Comparison of ENCODE assay signal across 1 cellular context in the genomic region with DNA sequence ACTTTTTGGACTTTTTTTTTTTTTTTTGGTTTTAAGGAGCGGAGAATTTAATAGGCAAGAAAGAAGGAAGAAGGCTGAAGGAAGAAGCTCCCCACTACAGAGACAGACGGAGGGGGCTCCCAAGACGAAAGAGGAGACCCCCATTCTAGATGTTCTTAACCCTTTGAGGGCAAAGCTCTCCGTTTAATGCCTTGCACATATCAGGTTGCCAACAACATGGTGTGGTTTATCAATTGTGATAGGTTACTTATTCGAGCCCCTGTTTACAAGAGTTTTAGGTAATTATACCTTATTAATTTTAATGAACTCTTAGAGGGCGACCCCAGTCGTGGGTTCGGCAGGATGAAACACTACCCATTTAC.
TF ChIP-seq lines count a peak whose summit lies in the region.

No MANE protein-coding gene starts in this region.

TF ChIP-seq in H1, 55 proteins besides CTCF, POLR2A, EP300 and RAD21:
- no peak for TF ChIP-seq TEAD4 (IDR thresholded peaks at IDR 0.05; ENCODE audit: low read depth, low read length)
- TF ChIP-seq TAF7 (optimal IDR thresholded peaks at IDR 0.05; ENCODE audit: borderline replicate concordance, low read depth, low read length): no peak
- TF ChIP-seq CBX8 (IDR thresholded peaks at IDR 0.05; ENCODE audit: borderline replicate concordance, low read depth, low read length): no peak
- TF ChIP-seq RNF2 (IDR thresholded peaks at IDR 0.05; ENCODE audit: borderline replicate concordance, low read depth, low read length, missing control alignments, poor library complexity, severe bottlenecking): no peak
- no peak for TF ChIP-seq PHF8 (conservative IDR thresholded peaks at IDR 0.05; ENCODE audit: low read depth, low read length)
- TF ChIP-seq, protein P1, sequence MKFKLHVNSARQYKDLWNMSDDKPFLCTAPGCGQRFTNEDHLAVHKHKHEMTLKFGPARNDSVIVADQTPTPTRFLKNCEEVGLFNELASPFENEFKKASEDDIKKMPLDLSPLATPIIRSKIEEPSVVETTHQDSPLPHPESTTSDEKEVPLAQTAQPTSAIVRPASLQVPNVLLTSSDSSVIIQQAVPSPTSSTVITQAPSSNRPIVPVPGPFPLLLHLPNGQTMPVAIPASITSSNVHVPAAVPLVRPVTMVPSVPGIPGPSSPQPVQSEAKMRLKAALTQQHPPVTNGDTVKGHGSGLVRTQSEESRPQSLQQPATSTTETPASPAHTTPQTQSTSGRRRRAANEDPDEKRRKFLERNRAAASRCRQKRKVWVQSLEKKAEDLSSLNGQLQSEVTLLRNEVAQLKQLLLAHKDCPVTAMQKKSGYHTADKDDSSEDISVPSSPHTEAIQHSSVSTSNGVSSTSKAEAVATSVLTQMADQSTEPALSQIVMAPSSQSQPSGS (IDR thresholded peaks at IDR 0.05; ENCODE audit: low read length): no peak
- no peak for TF ChIP-seq BRCA1 (IDR thresholded peaks at IDR 0.05; ENCODE audit: low read depth, low read length)
- no peak for TF ChIP-seq BACH1 (IDR thresholded peaks at IDR 0.05; ENCODE audit: low read length)
- TF ChIP-seq CTBP2 (IDR thresholded peaks at IDR 0.05; ENCODE audit: borderline replicate concordance, insufficient read depth, insufficient read length, low read length): no peak
- TF ChIP-seq TCF12 (IDR thresholded peaks at IDR 0.05; ENCODE audit: low read depth, low read length): no peak
- TF ChIP-seq KDM5A (IDR thresholded peaks at IDR 0.05; ENCODE audit: low read length): no peak
- no peak for TF ChIP-seq RXRA (IDR thresholded peaks at IDR 0.05; ENCODE audit: insufficient read depth, low read depth, low read length)
- no peak for TF ChIP-seq FOSL1 (IDR thresholded peaks at IDR 0.05; ENCODE audit: insufficient read depth, low read depth, low read length)
- no peak for TF ChIP-seq YY1 (IDR thresholded peaks at IDR 0.05; ENCODE audit: low read depth, low read length)
- no peak for TF ChIP-seq KDM4A (IDR thresholded peaks at IDR 0.05; ENCODE audit: low read depth, low read length, severe bottlenecking)
- no peak for TF ChIP-seq NANOG (IDR thresholded peaks at IDR 0.05; ENCODE audit: insufficient read depth, low read depth, low read length, poor library complexity, severe bottlenecking)
- no peak for TF ChIP-seq SP4 (IDR thresholded peaks at IDR 0.05; ENCODE audit: low read length)
- no peak for TF ChIP-seq TBP (IDR thresholded peaks at IDR 0.05; ENCODE audit: low read depth, low read length)
- no peak for TF ChIP-seq HDAC6 (IDR thresholded peaks at IDR 0.05; ENCODE audit: low read depth, low read length)
